21 cellular contexts compared by ENCODE assay signal in the genomic region with DNA sequence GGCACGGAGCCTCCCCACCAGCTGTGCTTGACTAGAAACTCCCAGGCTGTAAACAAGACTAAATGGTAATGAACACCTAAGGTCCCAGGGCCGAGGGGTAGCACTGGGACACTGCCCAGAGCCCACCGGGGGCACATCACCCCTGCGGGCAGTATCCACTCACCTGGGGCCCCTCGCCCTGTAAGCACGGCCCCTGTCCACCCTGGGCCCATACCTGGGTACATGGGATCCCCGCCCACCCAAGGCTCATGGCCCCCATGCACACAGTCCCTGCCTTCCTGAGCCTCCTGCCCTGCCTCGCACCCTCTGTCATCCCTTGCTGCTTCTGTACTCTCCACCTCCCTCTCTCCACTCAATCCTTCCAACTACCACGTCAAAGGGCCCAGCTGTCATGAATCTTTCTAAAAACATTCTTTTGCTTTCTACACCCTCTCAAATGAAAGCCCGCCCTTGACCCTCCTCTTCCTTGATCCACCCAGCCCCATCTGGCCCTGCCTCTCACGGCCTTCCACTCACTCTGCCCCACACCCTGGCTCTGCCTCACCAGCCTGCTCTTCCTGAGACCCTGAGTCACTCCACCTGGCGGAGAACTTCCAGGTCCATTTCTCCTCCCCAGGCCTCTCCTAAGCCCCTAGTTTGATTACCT.
DNase-seq lines count a peak whose midpoint lies in the region; ATAC-seq, FAIRE-seq and TF ChIP-seq lines count a peak whose summit lies in the region.
"Had no signal": no experiment of that assay in that cellular context is flagged by ENCODE, and none has a peak within 500 bp of the region (broad histone marks: within the 10 kb centered on the region; RNA-seq: fewer than 3 reads in every experiment).

No MANE protein-coding gene starts in this region.

- TF ChIP-seq CTCF in natural killer cell (IDR thresholded peaks at IDR 0.05) (no peak), WTC11 (IDR thresholded peaks at IDR 0.05) (no peak), Calu3 (IDR thresholded peaks at IDR 0.05; ENCODE audit: unreplicated experiment) (no peak)

- no TSS peak for BruUV-seq in Calu3 (replicated peaks; lab: Mats Ljungman, UMichigan)

- H3K9me3 Mint-ChIP-seq in natural killer cell treated with Interleukin-12 subunit alpha and Interleukin-12 subunit beta and Interleukin-15 and Interleukin-18, amount 100 ng/mL, for 72 hours, result no peaks in the 10 kb centered on the region
- H3K9me3 Mint-ChIP-seq in natural killer cell (no peaks in the 10 kb centered on the region), WTC11 (no peaks in the 10 kb centered on the region), Calu3 (ENCODE audit: low read depth, unreplicated experiment) (no peaks in the 10 kb centered on the region)
- H3K9me3 Mint-ChIP-seq: activated CD4-positive, alpha-beta T cell treated with anti-CD3 and anti-CD28 coated beads, Interleukin-2, amount 10 ng/mL, durations not matched to agents 24 days and 14 days; activated naive CD4-positive, alpha-beta T cell treated with anti-CD3 and anti-CD28 coated beads, Interleukin-2, amount 50 U/mL, for 24 hours; CD4-positive, CD25-positive, alpha-beta regulatory T cell; T-helper 1 cell treated with Interleukin-12 subunit alpha and Interleukin-12 subunit beta and Interleukin-4 antibody, amounts not matched to agents 30 μg/mL and 1 μg/mL, for 36 hours had no signal

- H3K4me3 Mint-ChIP-seq in natural killer cell treated with Interleukin-12 subunit alpha and Interleukin-12 subunit beta and Interleukin-15 and Interleukin-18, amount 100 ng/mL, for 72 hours, result no peak overlapping the region
- H3K4me3 Mint-ChIP-seq in natural killer cell (no peak overlapping the region), WTC11 (no peak overlapping the region), Calu3 (ENCODE audit: low read depth, unreplicated experiment) (no peak overlapping the region)
- H3K4me3 Mint-ChIP-seq: activated CD4-positive, alpha-beta T cell treated with anti-CD3 and anti-CD28 coated beads, Interleukin-2, amount 10 ng/mL, durations not matched to agents 24 days and 14 days; activated CD8-positive, alpha-beta memory T cell treated with anti-CD3 and anti-CD28 coated beads, Interleukin-2, amount 10 ng/mL, durations not matched to agents 7 days and 5 days; activated naive CD4-positive, alpha-beta T cell treated with anti-CD3 and anti-CD28 coated beads, Interleukin-2, amount 50 U/mL, for 24 hours; CD4-positive, CD25-positive, alpha-beta regulatory T cell; T-helper 1 cell treated with Interleukin-12 subunit alpha and Interleukin-12 subunit beta and Interleukin-4 antibody, amounts not matched to agents 30 μg/mL and 1 μg/mL, for 36 hours had no signal

- no peak for DNase-seq in natural killer cell treated with Interleukin-12 subunit alpha and Interleukin-12 subunit beta and Interleukin-15 and Interleukin-18, amount 100 ng/mL, for 72 hours (ENCODE audit: low spot score)
- DNase-seq in natural killer cell (no peak), WTC11 (ENCODE audit: low spot score) (no peak), myocyte (ENCODE audit: low read depth) (peak; percentile 68), GM19239 (ENCODE audit: insufficient read length, low spot score) (no peak), Calu3 (no peak), Ammon's horn (ENCODE audit: low spot score) (no peak)
- DNase-seq: activated CD4-positive, alpha-beta T cell treated with anti-CD3 and anti-CD28 coated beads, Interleukin-2, amount 10 ng/mL, durations not matched to agents 24 days and 14 days; activated CD8-positive, alpha-beta memory T cell treated with anti-CD3 and anti-CD28 coated beads, Interleukin-2, amount 10 ng/mL, durations not matched to agents 7 days and 5 days; CD4-positive, CD25-positive, alpha-beta regulatory T cell; central memory CD4-positive, alpha-beta T cell; DMS53; GDM1; NCI-H2029; occipital lobe; stimulated activated CD4-positive, alpha-beta T cell treated with anti-CD3 and anti-CD28 coated beads, Interleukin-12 subunit alpha, Interleukin-12 subunit beta, amount 100 ng/mL, for 4 hours; stimulated activated CD4-positive, alpha-beta T cell treated with anti-CD3 and anti-CD28 coated beads, Interleukin-4, amount 100 ng/mL, for 4 hours had no signal

- H3K36me3 Mint-ChIP-seq in natural killer cell treated with Interleukin-12 subunit alpha and Interleukin-12 subunit beta and Interleukin-15 and Interleukin-18, amount 100 ng/mL, for 72 hours, result no peaks in the 10 kb centered on the region
- H3K36me3 Mint-ChIP-seq in natural killer cell (no peaks in the 10 kb centered on the region), WTC11 (no peaks in the 10 kb centered on the region), Calu3 (ENCODE audit: insufficient read depth, unreplicated experiment) (no peaks in the 10 kb centered on the region)
- H3K36me3 Mint-ChIP-seq: activated CD8-positive, alpha-beta memory T cell treated with anti-CD3 and anti-CD28 coated beads, Interleukin-2, amount 10 ng/mL, durations not matched to agents 7 days and 5 days; activated naive CD4-positive, alpha-beta T cell treated with anti-CD3 and anti-CD28 coated beads, Interleukin-2, amount 50 U/mL, for 24 hours; CD4-positive, CD25-positive, alpha-beta regulatory T cell had no signal

- intact Hi-C loops in natural killer cell (cut with micrococcal nuclease) (no loop called here), Calu3 (cut with micrococcal nuclease; ENCODE audit: unreplicated experiment) (no loop called here)

- POLR2A ChIA-PET in WTC11 (lab: Charles Lee), result no interaction called here

- peaks cover 0 to 8% of the 10 kb centered on the region in 2 donors for H3K4me1 Mint-ChIP-seq in natural killer cell treated with Interleukin-12 subunit alpha and Interleukin-12 subunit beta and Interleukin-15 and Interleukin-18, amount 100 ng/mL, for 72 hours (ENCODE audit: low read depth in 2 of 2)
- H3K4me1 Mint-ChIP-seq in natural killer cell (peaks cover 0 to 8% of the 10 kb centered on the region in 2 donors), WTC11 (peaks cover 39% of the 10 kb centered on the region), Calu3 (ENCODE audit: low read depth, unreplicated experiment) (peaks cover 34% of the 10 kb centered on the region)

- no peak for FAIRE-seq in GM19239 (lab: Jason Lieb, UNC)

- peaks cover 0 to 8% of the 10 kb centered on the region in 2 donors for H3K27me3 Mint-ChIP-seq in natural killer cell treated with Interleukin-12 subunit alpha and Interleukin-12 subunit beta and Interleukin-15 and Interleukin-18, amount 100 ng/mL, for 72 hours
- H3K27me3 Mint-ChIP-seq in natural killer cell (ENCODE audit: low read depth in 2 of 2) (peaks cover 0 to 5% of the 10 kb centered on the region in 2 donors), WTC11 (ENCODE audit: low read depth) (no peaks in the 10 kb centered on the region), Calu3 (ENCODE audit: unreplicated experiment) (no peaks in the 10 kb centered on the region)

- H3K27ac Mint-ChIP-seq in natural killer cell treated with Interleukin-12 subunit alpha and Interleukin-12 subunit beta and Interleukin-15 and Interleukin-18, amount 100 ng/mL, for 72 hours, result no peak overlapping the region
- H3K27ac Mint-ChIP-seq in natural killer cell, result no peak overlapping the region
- peak overlapping the region; percentile 87 for H3K27ac Mint-ChIP-seq in WTC11
- no peak overlapping the region for H3K27ac Mint-ChIP-seq in Calu3 (ENCODE audit: unreplicated experiment)
- H3K27ac Mint-ChIP-seq: activated CD4-positive, alpha-beta T cell treated with anti-CD3 and anti-CD28 coated beads, Interleukin-2, amount 10 ng/mL, durations not matched to agents 24 days and 14 days; activated CD8-positive, alpha-beta memory T cell treated with anti-CD3 and anti-CD28 coated beads, Interleukin-2, amount 10 ng/mL, durations not matched to agents 7 days and 5 days; activated naive CD4-positive, alpha-beta T cell treated with anti-CD3 and anti-CD28 coated beads, Interleukin-2, amount 50 U/mL, for 24 hours; CD4-positive, CD25-positive, alpha-beta regulatory T cell; T-helper 1 cell treated with Interleukin-12 subunit alpha and Interleukin-12 subunit beta and Interleukin-4 antibody, amounts not matched to agents 30 μg/mL and 1 μg/mL, for 36 hours had no signal

- ATAC-seq in natural killer cell treated with Interleukin-12 subunit alpha and Interleukin-12 subunit beta and Interleukin-15 and Interleukin-18, amount 100 ng/mL, for 72 hours, result peak; percentile 33 to 52
- ATAC-seq in natural killer cell (no peak), WTC11 (peak; percentile 29), GM21381 (IDR thresholded peaks at IDR 0.05; ENCODE audit: unreplicated experiment) (no peak)
- ATAC-seq: activated CD8-positive, alpha-beta memory T cell treated with anti-CD3 and anti-CD28 coated beads, Interleukin-2, amount 10 ng/mL, durations not matched to agents 7 days and 5 days; HCT116 had no signal

- CTCF ChIA-PET in WTC11 (lab: Charles Lee) (no interaction called here), Calu3 (lab: Charles Lee) (interaction anchor here (0.5 to 1.0 kb wide), 2 partner anchors 14 to 290 kb away, joined by 3 to 4 read pairs; no protein-coding TSS in a partner anchor)

TF ChIP-seq in WTC11, 78 proteins besides CTCF, POLR2A, EP300 and RAD21 (continues in another document):
- TF ChIP-seq TP53 (CRISPR knock-in tag; IDR thresholded peaks at IDR 0.05) (no peak), E2F4 (CRISPR knock-in tag; IDR thresholded peaks at IDR 0.05; ENCODE audit: borderline replicate concordance, low read depth) (no peak), PREB (CRISPR knock-in tag; IDR thresholded peaks at IDR 0.05; ENCODE audit: borderline replicate concordance) (no peak)
- TF ChIP-seq, protein P1, sequence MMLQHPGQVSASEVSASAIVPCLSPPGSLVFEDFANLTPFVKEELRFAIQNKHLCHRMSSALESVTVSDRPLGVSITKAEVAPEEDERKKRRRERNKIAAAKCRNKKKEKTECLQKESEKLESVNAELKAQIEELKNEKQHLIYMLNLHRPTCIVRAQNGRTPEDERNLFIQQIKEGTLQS (CRISPR knock-in tag; conservative IDR thresholded peaks at IDR 0.05), result no peak

Comparison
In these comparisons a context has a peak if more than half of its experiments do, and no peak if none do; other contexts are left out.
1. ATAC-seq: peak in natural killer cell treated with Interleukin-12 subunit alpha and Interleukin-12 subunit beta and Interleukin-15 and Interleukin-18, amount 100 ng/mL, for 72 hours (2 of 2) and WTC11 (single experiment); none in natural killer cell (0 of 3) and GM21381 (single experiment).